13 cellular contexts compared by ENCODE assay signal in genomic region chr11:14650064-14650463, GRCh38.
"Had no signal": no experiment of that assay in that cellular context is flagged by ENCODE, and none has a peak within 500 bp of the region (broad histone marks: within the 10 kb centered on the region; RNA-seq: fewer than 3 reads in every experiment).

No MANE protein-coding gene starts in this region.

- H3K27me3 ChIP-seq: colonic mucosa, esophagus muscularis mucosa, hepatocyte, pancreas had no signal

- H3K27me3 Mint-ChIP-seq: activated CD4-positive, alpha-beta memory T cell treated with anti-CD3 and anti-CD28 coated beads for 36 hours had no signal

- H3K27ac Mint-ChIP-seq: activated CD4-positive, alpha-beta memory T cell treated with anti-CD3 and anti-CD28 coated beads for 36 hours; brain had no signal

- H3K4me3 Mint-ChIP-seq: activated CD4-positive, alpha-beta memory T cell treated with anti-CD3 and anti-CD28 coated beads for 36 hours; brain had no signal

- H3K27ac ChIP-seq: colonic mucosa, esophagus muscularis mucosa, hepatocyte, pancreas, tibial artery had no signal

- ATAC-seq: pancreas had no signal

- H3K36me3 ChIP-seq: colonic mucosa, esophagus muscularis mucosa, pancreas, tibial artery had no signal

- H3K4me3 ChIP-seq: colonic mucosa, esophagus muscularis mucosa, hepatocyte, pancreas, tibial artery had no signal

- H3K4me1 ChIP-seq: colonic mucosa had no signal

- DNase-seq: activated CD4-positive, alpha-beta memory T cell treated with anti-CD3 and anti-CD28 coated beads for 36 hours; activated CD4-positive, alpha-beta T cell treated with anti-CD3 and anti-CD28 coated beads for 1 hour; activated naive CD4-positive, alpha-beta T cell treated with Interleukin-2 at 50 U/mL for 16 hours; central memory CD4-positive, alpha-beta T cell; colonic mucosa; effector CD4-positive, alpha-beta T cell; islet precursor cell; pancreas; stimulated activated CD4-positive, alpha-beta T cell treated with anti-CD3 and anti-CD28 coated beads, Interleukin-2, amount 100 ng/mL, for 24 hours; tibial artery had no signal

- H3K9me3 Mint-ChIP-seq: activated CD4-positive, alpha-beta memory T cell treated with anti-CD3 and anti-CD28 coated beads for 36 hours had no signal

- H3K9me3 ChIP-seq: colonic mucosa, esophagus muscularis mucosa, pancreas, tibial artery had no signal
